Comparison of ENCODE assay signal across 14 cellular contexts in genomic region chr4:145011636-145012035, GRCh38.
DNase-seq lines count a peak whose midpoint lies in the region; ATAC-seq and TF ChIP-seq lines count a peak whose summit lies in the region.
"Had no signal": no experiment of that assay in that cellular context is flagged by ENCODE, and none has a peak within 500 bp of the region (broad histone marks: within the 10 kb centered on the region; RNA-seq: fewer than 3 reads in every experiment).

No MANE protein-coding gene starts in this region.

- TF ChIP-seq CTCF in natural killer cell (IDR thresholded peaks at IDR 0.05): no peak
- TF ChIP-seq CTCF in chondrocyte (IDR thresholded peaks at IDR 0.05): no peak
- no peak for TF ChIP-seq CTCF in upper lobe of right lung (IDR thresholded peaks at IDR 0.05)
- TF ChIP-seq CTCF in GM13976 (IDR thresholded peaks at IDR 0.05; ENCODE audit: borderline replicate concordance, control extremely low read depth, extremely low read depth, insufficient read depth, missing control alignments): no peak

- no peaks in the 10 kb centered on the region for H3K36me3 ChIP-seq in upper lobe of right lung
- H3K36me3 ChIP-seq: BE2C had no signal

- H3K27me3 Mint-ChIP-seq in natural killer cell (ENCODE audit: low read depth in 2 of 2): no peaks in the 10 kb centered on the region
- no peaks in the 10 kb centered on the region for H3K27me3 Mint-ChIP-seq in natural killer cell treated with Interleukin-12 subunit alpha and Interleukin-12 subunit beta and Interleukin-15 and Interleukin-18, amount 100 ng/mL, for 72 hours
- no peaks in the 10 kb centered on the region for H3K27me3 Mint-ChIP-seq in chondrocyte (ENCODE audit: low read depth)
- peaks cover 0 to 2% (median 1%) of the 10 kb centered on the region in 3 donors for H3K27me3 Mint-ChIP-seq in immature natural killer cell (ENCODE audit: low read depth in 3 of 3)
- H3K27me3 Mint-ChIP-seq: CD4-positive, alpha-beta memory T cell had no signal

- H3K36me3 Mint-ChIP-seq in natural killer cell (no peaks in the 10 kb centered on the region), chondrocyte (ENCODE audit: low read depth) (peaks cover 12% of the 10 kb centered on the region), immature natural killer cell (peaks cover 0 to 14% (median 13%) of the 10 kb centered on the region in 3 donors)
- peaks cover 11% of the 10 kb centered on the region for H3K36me3 Mint-ChIP-seq in natural killer cell treated with Interleukin-12 subunit alpha and Interleukin-12 subunit beta and Interleukin-15 and Interleukin-18, amount 100 ng/mL, for 72 hours

- DNase-seq in natural killer cell: no peak
- no peak for DNase-seq in natural killer cell treated with Interleukin-12 subunit alpha and Interleukin-12 subunit beta and Interleukin-15 and Interleukin-18, amount 100 ng/mL, for 72 hours (ENCODE audit: low spot score)
- no peak for DNase-seq in chondrocyte (ENCODE audit: low spot score)
- no peak for DNase-seq in immature natural killer cell
- DNase-seq in upper lobe of right lung: no peak
- DNase-seq in GM13976 (ENCODE audit: low spot score): no peak
- DNase-seq: BE2C; CD4-positive, alpha-beta memory T cell; DND-41; NCI-H187 treated with DMSO at 0.1 percent for 48 hours; NCI-H2171; NCI-H774 had no signal

- H3K4me3 Mint-ChIP-seq in natural killer cell (no peak overlapping the region), chondrocyte (ENCODE audit: unreplicated experiment) (no peak overlapping the region), immature natural killer cell (no peak overlapping the region)
- H3K4me3 Mint-ChIP-seq in natural killer cell treated with Interleukin-12 subunit alpha and Interleukin-12 subunit beta and Interleukin-15 and Interleukin-18, amount 100 ng/mL, for 72 hours: no peak overlapping the region

- ATAC-seq in natural killer cell (no peak), upper lobe of right lung (peak; percentile 41), HG02763 (IDR thresholded peaks at IDR 0.05; ENCODE audit: unreplicated experiment) (no peak), GM19467 (IDR thresholded peaks at IDR 0.05; ENCODE audit: unreplicated experiment) (no peak)
- no peak for ATAC-seq in natural killer cell treated with Interleukin-12 subunit alpha and Interleukin-12 subunit beta and Interleukin-15 and Interleukin-18, amount 100 ng/mL, for 72 hours

- in situ Hi-C loops in GM13976 (cut with MboI; ENCODE audit: low sequenced_read_pairs, unreplicated experiment): no loop called here

- H3K27ac ChIP-seq in upper lobe of right lung: no peak overlapping the region

- H3K4me3 ChIP-seq in upper lobe of right lung: no peak overlapping the region

- intact Hi-C loops in natural killer cell (cut with micrococcal nuclease) (no loop called here), upper lobe of right lung (cut with DNase I) (no loop called here)

- H3K9me3 Mint-ChIP-seq in natural killer cell (no peaks in the 10 kb centered on the region), chondrocyte (ENCODE audit: low read depth) (peaks cover 17% of the 10 kb centered on the region), immature natural killer cell (peaks cover 0 to 4% (median 0%) of the 10 kb centered on the region in 6 donors)
- H3K9me3 Mint-ChIP-seq in natural killer cell treated with Interleukin-12 subunit alpha and Interleukin-12 subunit beta and Interleukin-15 and Interleukin-18, amount 100 ng/mL, for 72 hours: no peaks in the 10 kb centered on the region

- H3K4me1 Mint-ChIP-seq in natural killer cell (peaks cover 45 to 53% of the 10 kb centered on the region in 2 donors), chondrocyte (ENCODE audit: low read depth) (peaks cover 20% of the 10 kb centered on the region), immature natural killer cell (peaks cover 20 to 55% of the 10 kb centered on the region in 2 donors)
- H3K4me1 Mint-ChIP-seq in natural killer cell treated with Interleukin-12 subunit alpha and Interleukin-12 subunit beta and Interleukin-15 and Interleukin-18, amount 100 ng/mL, for 72 hours (ENCODE audit: low read depth in 2 of 2): peaks cover 33 to 42% of the 10 kb centered on the region in 2 donors

- no peaks in the 10 kb centered on the region for H3K27me3 ChIP-seq in upper lobe of right lung
- H3K27me3 ChIP-seq: BE2C had no signal

- no peaks in the 10 kb centered on the region for H3K4me1 ChIP-seq in upper lobe of right lung

- peak overlapping the region; percentile 22 to 50 for H3K27ac Mint-ChIP-seq in natural killer cell
- H3K27ac Mint-ChIP-seq in natural killer cell treated with Interleukin-12 subunit alpha and Interleukin-12 subunit beta and Interleukin-15 and Interleukin-18, amount 100 ng/mL, for 72 hours: no peak overlapping the region
- H3K27ac Mint-ChIP-seq in chondrocyte (ENCODE audit: unreplicated experiment): peak overlapping the region; percentile 74
- peak overlapping the region in 5 of 6 donors; percentile 6 to 78 (median 44) for H3K27ac Mint-ChIP-seq in immature natural killer cell

- no peaks in the 10 kb centered on the region for H3K9me3 ChIP-seq in upper lobe of right lung
- H3K9me3 ChIP-seq: BE2C had no signal

Comparison
In these comparisons a context has a peak if more than half of its experiments do, and no peak if none do; other contexts are left out.
1. H3K27ac Mint-ChIP-seq: peak in natural killer cell (2 of 2), chondrocyte (single experiment) and immature natural killer cell (5 of 6); none in natural killer cell treated with Interleukin-12 subunit alpha and Interleukin-12 subunit beta and Interleukin-15 and Interleukin-18, amount 100 ng/mL, for 72 hours (0 of 2).